Comparison of ENCODE assay signal across 1 cellular context in the genomic region with DNA sequence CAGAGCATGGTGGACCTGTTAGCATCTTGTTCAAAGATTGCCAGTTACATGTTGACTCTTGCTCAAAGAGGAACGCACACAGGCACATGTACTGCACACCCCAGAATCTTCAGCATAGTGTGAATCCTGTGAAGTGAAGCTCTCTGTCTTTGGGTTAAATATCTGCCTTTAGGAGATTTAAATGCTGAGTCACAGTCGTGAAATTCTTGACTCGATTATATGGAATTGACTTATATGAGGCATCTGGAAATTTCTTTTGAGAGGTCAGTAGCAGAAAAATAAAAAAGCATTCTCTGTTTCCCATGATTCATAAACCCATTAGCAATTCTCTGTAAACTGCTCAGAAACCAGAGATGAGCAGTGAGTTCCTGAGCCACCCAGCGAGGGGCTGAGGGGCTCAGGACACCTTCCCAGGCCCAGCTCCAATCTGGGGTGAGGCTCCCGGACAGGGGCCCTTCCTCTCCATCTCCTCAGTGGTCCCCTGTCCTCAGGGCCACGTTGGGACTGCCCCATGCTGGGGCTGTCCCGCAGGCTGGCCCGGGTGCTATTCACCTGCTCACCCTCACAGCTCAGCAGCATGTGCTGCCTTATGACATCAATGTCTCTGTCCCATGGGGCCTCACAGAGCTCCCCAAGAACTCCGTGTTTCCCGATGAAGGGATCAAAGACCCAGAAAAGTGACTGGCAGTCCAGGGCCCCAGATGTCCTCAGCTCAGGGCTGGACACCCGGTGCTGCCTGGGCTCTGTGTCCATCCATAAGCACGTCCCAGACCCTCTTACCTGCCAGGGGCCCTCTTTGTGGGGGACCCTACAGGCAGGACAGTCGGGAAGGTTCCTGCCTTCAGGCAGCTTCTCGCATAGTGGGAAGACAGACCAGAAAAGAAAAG.
A peak's percentile ranks its signal among the peaks of the same experiment; 100 is the strongest.
TF ChIP-seq lines count a peak whose summit lies in the region.

No MANE protein-coding gene starts in this region.

TF ChIP-seq in IMR-90, 13 proteins besides CTCF, POLR2A, EP300 and RAD21:
- TF ChIP-seq, protein P1, sequence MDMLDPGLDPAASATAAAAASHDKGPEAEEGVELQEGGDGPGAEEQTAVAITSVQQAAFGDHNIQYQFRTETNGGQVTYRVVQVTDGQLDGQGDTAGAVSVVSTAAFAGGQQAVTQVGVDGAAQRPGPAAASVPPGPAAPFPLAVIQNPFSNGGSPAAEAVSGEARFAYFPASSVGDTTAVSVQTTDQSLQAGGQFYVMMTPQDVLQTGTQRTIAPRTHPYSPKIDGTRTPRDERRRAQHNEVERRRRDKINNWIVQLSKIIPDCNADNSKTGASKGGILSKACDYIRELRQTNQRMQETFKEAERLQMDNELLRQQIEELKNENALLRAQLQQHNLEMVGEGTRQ (IDR thresholded peaks at IDR 0.05; ENCODE audit: low read depth, low read length), result no peak
- TF ChIP-seq NFE2L2 (IDR thresholded peaks at IDR 0.05; ENCODE audit: low read depth, low read length), result peak; percentile 93
